Comparison of ENCODE assay signal across 30 cellular contexts in the genomic region with DNA sequence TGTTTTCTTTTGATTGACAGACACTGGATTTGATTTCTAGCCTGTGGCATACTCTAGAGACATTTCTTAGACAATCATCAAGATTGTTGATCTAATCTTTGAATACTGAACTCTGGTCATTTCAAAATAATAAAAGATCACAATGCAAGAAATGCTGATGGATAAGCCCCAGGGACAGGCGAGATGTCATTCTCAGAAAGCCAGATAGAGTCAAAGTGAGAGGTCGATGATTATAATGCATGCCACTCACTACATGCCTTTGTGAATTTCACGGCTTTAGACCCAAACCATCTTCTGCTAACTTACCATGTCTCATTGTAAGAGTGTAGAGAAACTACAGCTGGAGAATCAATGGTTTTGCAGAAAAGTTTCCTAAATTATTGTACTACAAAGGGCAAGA.
DNase-seq lines count a peak whose midpoint lies in the region; FAIRE-seq and TF ChIP-seq lines count a peak whose summit lies in the region.
"Had no signal": no experiment of that assay in that cellular context is flagged by ENCODE, and none has a peak within 500 bp of the region (broad histone marks: within the 10 kb centered on the region; RNA-seq: fewer than 3 reads in every experiment).

No MANE protein-coding gene starts in this region.

- H3K27ac ChIP-seq in endodermal cell (ENCODE audit: low read depth, low read length), result peak overlapping the region; percentile 73
- no peak overlapping the region for H3K27ac ChIP-seq in tibial nerve
- H3K27ac ChIP-seq: A549; BLaER1 treated with 17β-estradiol and CSF1 and Interleukin-3, amounts not matched to agents 10 nM and 100 nM; PC-9 had no signal

- no peak for TF ChIP-seq POLR2A in tibial nerve (IDR thresholded peaks at IDR 0.05)
- TF ChIP-seq POLR2A in GM12891 (IDR thresholded peaks at IDR 0.05; ENCODE audit: low read depth, low read length), result no peak

- no peak overlapping the region for H2AFZ ChIP-seq in neuron (ENCODE audit: low read depth, low read length)
- H2AFZ ChIP-seq: PC-9 had no signal

- H3K4me1 Mint-ChIP-seq in endodermal cell, result peaks cover 30% of the 10 kb centered on the region
- H3K4me1 Mint-ChIP-seq: IgD-negative memory B cell had no signal

- no peak overlapping the region for H3K4me3 Mint-ChIP-seq in endodermal cell
- H3K4me3 Mint-ChIP-seq: CD4-positive, alpha-beta T cell; IgD-negative memory B cell had no signal

- no peaks in the 10 kb centered on the region for H3K27me3 ChIP-seq in endodermal cell (ENCODE audit: control insufficient read depth, insufficient read depth, low read length, poor library complexity, severe bottlenecking)
- H3K27me3 ChIP-seq in neuron (ENCODE audit: insufficient read depth, low read length), result no peaks in the 10 kb centered on the region
- H3K27me3 ChIP-seq in tibial nerve, result no peaks in the 10 kb centered on the region
- H3K27me3 ChIP-seq: BLaER1 treated with 17β-estradiol and CSF1 and Interleukin-3, amounts not matched to agents 10 nM and 100 nM had no signal

- H3K27ac Mint-ChIP-seq in endodermal cell, result no peak overlapping the region
- H3K27ac Mint-ChIP-seq: CD4-positive, alpha-beta T cell; IgD-negative memory B cell had no signal

- H3K4me1 ChIP-seq in endodermal cell (ENCODE audit: control insufficient read depth, insufficient read depth, low read length), result no peaks in the 10 kb centered on the region
- peaks cover 37% of the 10 kb centered on the region for H3K4me1 ChIP-seq in neuron (ENCODE audit: insufficient read depth, low read length)
- peaks cover 0 to 11% (median 0%) of the 10 kb centered on the region in 4 donors for H3K4me1 ChIP-seq in tibial nerve
- H3K4me1 ChIP-seq: A549; BLaER1 treated with 17β-estradiol and CSF1 and Interleukin-3, amounts not matched to agents 10 nM and 100 nM; HAP-1 had no signal

- TF ChIP-seq CTCF in GM13977 (IDR thresholded peaks at IDR 0.05; ENCODE audit: extremely low read depth, insufficient read depth, missing control alignments) (no peak), endodermal cell (conservative IDR thresholded peaks at IDR 0.05) (no peak), tibial nerve (IDR thresholded peaks at IDR 0.05) (no peak)

- FAIRE-seq in GM12891 (lab: Jason Lieb, UNC), result no peak
- FAIRE-seq: A549, D721Med, GM12892 had no signal

- TF ChIP-seq EP300 in tibial nerve (IDR thresholded peaks at IDR 0.05), result no peak

- H3K36me3 ChIP-seq in endodermal cell (ENCODE audit: control insufficient read depth, insufficient read depth, low read length) (no peaks in the 10 kb centered on the region), neuron (ENCODE audit: insufficient read depth, low read length) (no peaks in the 10 kb centered on the region), tibial nerve (no peaks in the 10 kb centered on the region)
- H3K36me3 ChIP-seq: BLaER1 treated with 17β-estradiol and CSF1 and Interleukin-3, amounts not matched to agents 10 nM and 100 nM; HAP-1 had no signal

- H3K36me3 Mint-ChIP-seq in endodermal cell (ENCODE audit: low read depth), result peaks cover 7% of the 10 kb centered on the region
- H3K36me3 Mint-ChIP-seq: IgD-negative memory B cell had no signal

- peaks cover 14% of the 10 kb centered on the region for H3K9me3 Mint-ChIP-seq in endodermal cell
- H3K9me3 Mint-ChIP-seq: CD4-positive, alpha-beta T cell had no signal

- DNase-seq in GM13977 (ENCODE audit: low spot score), result peak; percentile 34
- no peak for DNase-seq in HEK293T (ENCODE audit: extremely low spot score)
- DNase-seq in endodermal cell, result no peak
- DNase-seq in tibial nerve (ENCODE audit: low spot score in 2 of 2), result no peak
- no peak for DNase-seq in HuH-7 (ENCODE audit: low spot score)
- no peak for DNase-seq in NCI-H446 treated with DMSO at 0.1 percent for 48 hours (lab: John Stamatoyannopoulos, UW)
- DNase-seq in GM12891 (ENCODE audit: insufficient read length, low spot score), result no peak
- DNase-seq: AML-193; CD4-positive, alpha-beta T cell; DMS53; GOT3; NCI-H1048; NCI-H1436; NCI-H187; NCI-H2081 treated with DMSO at 0.1 percent for 48 hours; NCI-H2171; NCI-H526; NCI-H82; NK-92 treated with Interleukin-12 subunit alpha and Interleukin-12 subunit beta, amount 100 ng/mL, for 24 hours; PC-9; RPMI8226; SHP77; T-helper 1 cell had no signal

- POLR2A ChIA-PET in HEK293T (lab: Yijun Ruan, JAX), result no interaction called here

- CTCF ChIA-PET in HEK293T (lab: Yijun Ruan, JAX), result no interaction called here

- H3K27me3 Mint-ChIP-seq in endodermal cell (ENCODE audit: insufficient read depth), result no peaks in the 10 kb centered on the region

- H3K4me3 ChIP-seq in endodermal cell (ENCODE audit: low read length) (no peak overlapping the region), neuron (ENCODE audit: low read length) (peak overlapping the region; percentile 5), tibial nerve (no peak overlapping the region)
- H3K4me3 ChIP-seq: A549; BLaER1 treated with 17β-estradiol and CSF1 and Interleukin-3, amounts not matched to agents 10 nM and 100 nM; HAP-1; PC-9 had no signal

- 74 to 89% methylated on average over 2 to 3 of the region's 3 CpGs for WGBS in endodermal cell (ENCODE audit: insufficient coverage in 1 of 2, insufficient read length in 1 of 2), 2 experiments
- WGBS in tibial nerve, 2 donors, result 63 to 78% methylated on average over 3 of the region's 3 CpGs

- H3K9me3 ChIP-seq in endodermal cell (ENCODE audit: control insufficient read depth, low read length), result peaks cover 12% of the 10 kb centered on the region
- no peaks in the 10 kb centered on the region for H3K9me3 ChIP-seq in neuron (ENCODE audit: low read length)
- no peaks in the 10 kb centered on the region for H3K9me3 ChIP-seq in tibial nerve
- H3K9me3 ChIP-seq: A549; BLaER1 treated with 17β-estradiol and CSF1 and Interleukin-3, amounts not matched to agents 10 nM and 100 nM; HAP-1 had no signal

- H3K9ac ChIP-seq in endodermal cell (ENCODE audit: extremely low read depth, low read length, poor library complexity, severe bottlenecking), result no peak overlapping the region
- H3K9ac ChIP-seq: BLaER1 treated with 17β-estradiol and CSF1 and Interleukin-3, amounts not matched to agents 10 nM and 100 nM had no signal

- in situ Hi-C loops in GM13977 (cut with MboI; ENCODE audit: low pct_unique_long_range_greater_than_20kb, low sequenced_read_pairs, unreplicated experiment), result no loop called here

TF ChIP-seq in HEK293T, 16 proteins besides CTCF, POLR2A, EP300 and RAD21:
- TF ChIP-seq ZNF384 (IDR thresholded peaks at IDR 0.05), result no peak
- TF ChIP-seq FOXK2 (IDR thresholded peaks at IDR 0.05), result no peak
- no peak for TF ChIP-seq FOXA1 (IDR thresholded peaks at IDR 0.05)
- TF ChIP-seq SUZ12 (IDR thresholded peaks at IDR 0.05), result no peak
- no peak for TF ChIP-seq BHLHE40 (IDR thresholded peaks at IDR 0.05; ENCODE audit: borderline replicate concordance)
- TF ChIP-seq, protein P1, sequence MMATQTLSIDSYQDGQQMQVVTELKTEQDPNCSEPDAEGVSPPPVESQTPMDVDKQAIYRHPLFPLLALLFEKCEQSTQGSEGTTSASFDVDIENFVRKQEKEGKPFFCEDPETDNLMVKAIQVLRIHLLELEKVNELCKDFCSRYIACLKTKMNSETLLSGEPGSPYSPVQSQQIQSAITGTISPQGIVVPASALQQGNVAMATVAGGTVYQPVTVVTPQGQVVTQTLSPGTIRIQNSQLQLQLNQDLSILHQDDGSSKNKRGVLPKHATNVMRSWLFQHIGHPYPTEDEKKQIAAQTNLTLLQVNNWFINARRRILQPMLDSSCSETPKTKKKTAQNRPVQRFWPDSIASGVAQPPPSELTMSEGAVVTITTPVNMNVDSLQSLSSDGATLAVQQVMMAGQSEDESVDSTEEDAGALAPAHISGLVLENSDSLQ (IDR thresholded peaks at IDR 0.05), result peak; percentile 23; the same call in 1 of the 2 replicates
- TF ChIP-seq HDGF (IDR thresholded peaks at IDR 0.05; ENCODE audit: borderline replicate concordance), result no peak
- TF ChIP-seq CTBP1 (IDR thresholded peaks at IDR 0.05; ENCODE audit: borderline replicate concordance), result no peak

TF ChIP-seq in GM12891, 5 proteins besides CTCF, POLR2A, EP300 and RAD21:
- no peak for TF ChIP-seq POU2F2 (IDR thresholded peaks at IDR 0.05; ENCODE audit: low read depth, low read length)
- TF ChIP-seq POLR2AphosphoS5 (IDR thresholded peaks at IDR 0.05; ENCODE audit: low read depth, low read length), result no peak
- TF ChIP-seq TAF1 (IDR thresholded peaks at IDR 0.05; ENCODE audit: low read depth, low read length), result no peak
- TF ChIP-seq SPI1 (IDR thresholded peaks at IDR 0.05; ENCODE audit: low read depth, low read length), result no peak
- TF ChIP-seq PAX5 (IDR thresholded peaks at IDR 0.05; ENCODE audit: insufficient read depth, low read length, severe bottlenecking), result no peak
